In genomic region chr1:26799479-26800133, GRCh38 we compare ENCODE assay signal across 7 cellular contexts. TPM values are rescaled to one million over a fixed set of nuclear protein-coding genes. Genes with fewer than 3 reads are reported as not detected.
DNase-seq lines count a peak whose midpoint lies in the region; ATAC-seq and TF ChIP-seq lines count a peak whose summit lies in the region.

No MANE protein-coding gene starts in this region.

- peak overlapping the region; percentile 57 for H3K27ac ChIP-seq in effector memory CD4-positive, alpha-beta T cell (ENCODE audit: insufficient read depth, low read length, poor library complexity, severe bottlenecking)
- peak overlapping the region; percentile 53 for H3K27ac ChIP-seq in vagina

- H3K4me1 ChIP-seq in effector memory CD4-positive, alpha-beta T cell (ENCODE audit: control insufficient read depth, insufficient read depth, low read length, poor library complexity, severe bottlenecking) = peaks cover 26% of the 10 kb centered on the region
- peaks cover 8% of the 10 kb centered on the region for H3K4me1 ChIP-seq in mucosa of descending colon (ENCODE audit: low read depth)
- peaks cover 16% of the 10 kb centered on the region for H3K4me1 ChIP-seq in vagina

- ATAC-seq in T-cell (replicated peaks in 1 of 4) = peak; percentile 60 to 66 (median 66)
- peak; percentile 66 for ATAC-seq in mucosa of descending colon
- ATAC-seq in GM18520 (IDR thresholded peaks at IDR 0.05; ENCODE audit: unreplicated experiment) = no peak
- no peak for ATAC-seq in GM21526 (IDR thresholded peaks at IDR 0.05; ENCODE audit: low FRiP score, unreplicated experiment)

- peaks cover 7% of the 10 kb centered on the region for H3K36me3 ChIP-seq in effector memory CD4-positive, alpha-beta T cell (ENCODE audit: control insufficient read depth, insufficient read depth, low read length)
- H3K36me3 ChIP-seq in mucosa of descending colon (ENCODE audit: low read depth) (no peaks in the 10 kb centered on the region), vagina (peaks cover 0 to 6% of the 10 kb centered on the region in 2 donors)

- DNase-seq in HPDE6-E6E7 (ENCODE audit: extremely low spot score) (peak; percentile 67), T-cell (peak in 1 of 34 experiments; percentile 13), mucosa of descending colon (peak in 1 of 3 donors; percentile 30), vagina (ENCODE audit: extremely low spot score in 2 of 2) (no peak)
- DNase-seq in effector memory CD4-positive, alpha-beta T cell = no peak

- POLR2A ChIA-PET in T-cell (lab: Charles Lee) = interaction anchor here in 1 of 2 donors (1.0 kb wide), 1 partner anchor 33 kb away, joined by 3 read pairs; no protein-coding TSS in a partner anchor

- H3K27ac Mint-ChIP-seq in T-cell = peak overlapping the region; percentile 96 to 97

- peaks cover 18% of the 10 kb centered on the region for H3K36me3 Mint-ChIP-seq in T-cell

- H3K9me3 Mint-ChIP-seq in T-cell = no peaks in the 10 kb centered on the region

- TF ChIP-seq CTCF in mucosa of descending colon (IDR thresholded peaks at IDR 0.05) (no peak), vagina (IDR thresholded peaks at IDR 0.05) (no peak)

- H3K27me3 ChIP-seq in effector memory CD4-positive, alpha-beta T cell (replicated peaks; ENCODE audit: control insufficient read depth, insufficient read depth, low read length, poor library complexity, severe bottlenecking) = no peaks in the 10 kb centered on the region
- H3K27me3 ChIP-seq in vagina = no peaks in the 10 kb centered on the region

- peak overlapping the region; percentile 49 to 72 (median 63) for H3K4me3 Mint-ChIP-seq in T-cell

- CTCF ChIA-PET in T-cell (lab: Charles Lee) = interaction anchor here (0.6 to 2.6 kb wide), 8 partner anchors 9 to 198 kb away, joined by 3 to 17 read pairs (median 4); no protein-coding TSS in a partner anchor

- H3K27me3 Mint-ChIP-seq in T-cell = no peaks in the 10 kb centered on the region

- intact Hi-C loops in mucosa of descending colon (cut with DNase I, micrococcal nuclease) (no loop called here), vagina (cut with DNase I) (no loop called here)

- no peak overlapping the region for H3K4me3 ChIP-seq in effector memory CD4-positive, alpha-beta T cell (ENCODE audit: insufficient read depth, low read depth, low read length, poor library complexity, severe bottlenecking)
- H3K4me3 ChIP-seq in mucosa of descending colon (no peak overlapping the region), vagina (peak overlapping the region in 1 of 2 donors; percentile 22)

- no peak for TF ChIP-seq POLR2A in vagina (IDR thresholded peaks at IDR 0.05)

- peaks cover 33 to 36% (median 35%) of the 10 kb centered on the region in 3 donors for H3K4me1 Mint-ChIP-seq in T-cell

- no peaks in the 10 kb centered on the region for H3K9me3 ChIP-seq in effector memory CD4-positive, alpha-beta T cell (ENCODE audit: control insufficient read depth, low read length)
- H3K9me3 ChIP-seq in mucosa of descending colon (no peaks in the 10 kb centered on the region), vagina (no peaks in the 10 kb centered on the region)

RNA-seq across cellular contexts. Expression of gene PIGV, which starts 11.9 kb away (rescaled TPM):
- total RNA-seq in T-cell = 10 to 100 TPM; 10.3 to 24.0 (median 20.3) TPM
- total RNA-seq in mucosa of descending colon = 10 to 100 TPM; 16.5 to 22.3 (median 17.5) TPM
- total RNA-seq in vagina = 8.1 TPM

RNA-seq across cellular contexts. Expression of gene ZDHHC18, which starts 26.9 kb away (rescaled TPM):
- total RNA-seq in T-cell (10 to 100 TPM; 41.1 to 59.9 (median 50.6) TPM), mucosa of descending colon (10 to 100 TPM; 22.8 to 30.5 (median 26.9) TPM), vagina (31.4 TPM)

Comparison
In these comparisons a context has a peak if more than half of its experiments do, and no peak if none do; other contexts are left out.
1. ATAC-seq: peak in T-cell (4 of 4) and mucosa of descending colon (single experiment); none in GM18520 (single experiment) and GM21526 (single experiment).